Comparison of ENCODE assay signal across 27 cellular contexts in the genomic region with DNA sequence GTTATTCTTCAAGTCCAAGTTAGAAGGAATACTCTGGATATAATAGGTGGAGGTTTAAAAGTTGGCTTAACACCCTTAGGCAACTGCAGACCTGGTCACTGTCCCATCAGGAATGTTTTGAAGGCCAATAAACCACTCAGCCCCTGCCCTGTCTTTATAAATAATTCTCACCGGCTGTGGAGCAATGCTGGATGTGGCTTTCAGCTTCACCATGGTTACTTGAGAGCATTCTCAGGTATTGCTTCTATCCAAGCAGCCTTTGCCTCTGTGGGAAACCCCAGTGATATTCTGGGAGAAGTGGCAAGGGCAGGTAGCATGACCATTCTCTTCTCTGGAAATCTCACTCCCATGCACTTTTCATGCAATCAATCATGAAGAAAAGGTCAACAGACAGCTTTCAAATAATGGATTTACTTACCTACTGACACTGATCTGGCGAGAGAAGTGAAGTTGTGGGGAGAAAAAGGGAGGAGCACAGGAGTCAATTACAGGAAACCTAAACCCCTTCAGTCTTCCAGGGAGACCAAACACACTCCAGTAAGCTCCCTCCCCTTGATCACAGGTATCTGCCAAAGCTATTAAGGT. TPM values are rescaled to one million over a fixed set of nuclear protein-coding genes. Genes with fewer than 3 reads are reported as not detected.
"Had no signal": no experiment of that assay in that cellular context is flagged by ENCODE, and none has a peak within 500 bp of the region (broad histone marks: within the 10 kb centered on the region; RNA-seq: fewer than 3 reads in every experiment).

No MANE protein-coding gene starts in this region.

- H3K36me3 ChIP-seq: esophagus squamous epithelium, heart right ventricle, left lung, ovary, right lobe of liver, stomach, tibial artery had no signal

- H3K27me3 ChIP-seq: esophagus squamous epithelium, heart right ventricle, left lung, ovary, right lobe of liver, stomach, tibial artery had no signal

- ATAC-seq: effector memory CD8-positive, alpha-beta T cell; left lung; mucosa of descending colon; natural killer cell treated with Interleukin-12 subunit alpha and Interleukin-12 subunit beta and Interleukin-15 and Interleukin-18, amount 100 ng/mL, for 72 hours; right lobe of liver had no signal

- H3K9me3 Mint-ChIP-seq: naive B cell had no signal

- H3K4me3 ChIP-seq: esophagus squamous epithelium, heart right ventricle, left lung, mucosa of descending colon, ovary, right lobe of liver, stomach, tibial artery had no signal

- H3K9me3 ChIP-seq: esophagus squamous epithelium, heart right ventricle, left lung, mucosa of descending colon, ovary, right lobe of liver, stomach, tibial artery had no signal

- H3K4me1 ChIP-seq: left lung, right lobe of liver, stomach had no signal

- H3K4me3 Mint-ChIP-seq: effector memory CD8-positive, alpha-beta T cell; mesothelial cell of epicardium; naive B cell; natural killer cell treated with Interleukin-12 subunit alpha and Interleukin-12 subunit beta and Interleukin-15 and Interleukin-18, amount 100 ng/mL, for 72 hours; type B pancreatic cell had no signal

- H3K27ac ChIP-seq: esophagus squamous epithelium, heart right ventricle, left lung, ovary, right lobe of liver, stomach, tibial artery had no signal

- H3K4me1 Mint-ChIP-seq: naive B cell had no signal

- H3K36me3 Mint-ChIP-seq: naive B cell; natural killer cell treated with Interleukin-12 subunit alpha and Interleukin-12 subunit beta and Interleukin-15 and Interleukin-18, amount 100 ng/mL, for 72 hours had no signal

- DNase-seq: cortex of kidney; effector memory CD8-positive, alpha-beta T cell; erythroblast; esophagus squamous epithelium; foreskin melanocyte; glutamatergic neuron; heart right ventricle; kidney; left lung; mesenchymal stem cell; mucosa of descending colon; naive B cell; occipital lobe; ovary; right lobe of liver; small intestine; stimulated activated CD4-positive, alpha-beta T cell treated with anti-CD3 and anti-CD28 coated beads, Interleukin-12 subunit alpha, Interleukin-12 subunit beta, amount 100 ng/mL, for 4 hours; stimulated activated CD4-positive, alpha-beta T cell treated with anti-CD3 and anti-CD28 coated beads, Interleukin-1b, Interleukin-23, amount 100 ng/mL, for 48 hours; stimulated activated CD4-positive, alpha-beta T cell treated with anti-CD3 and anti-CD28 coated beads, Interleukin-4, amount 100 ng/mL, for 1 hour; stimulated activated CD8-positive, alpha-beta memory T cell treated with anti-CD3 and anti-CD28 coated beads, Interleukin-4, amount 100 ng/mL, for 48 hours; stimulated activated naive CD4-positive, alpha-beta T cell; stomach; tibial artery had no signal

- H3K27me3 Mint-ChIP-seq: effector memory CD8-positive, alpha-beta T cell; naive B cell; natural killer cell treated with Interleukin-12 subunit alpha and Interleukin-12 subunit beta and Interleukin-15 and Interleukin-18, amount 100 ng/mL, for 72 hours had no signal

- H3K27ac Mint-ChIP-seq: effector memory CD8-positive, alpha-beta T cell; mesothelial cell of epicardium; natural killer cell treated with Interleukin-12 subunit alpha and Interleukin-12 subunit beta and Interleukin-15 and Interleukin-18, amount 100 ng/mL, for 72 hours; type B pancreatic cell had no signal

RNA-seq across cellular contexts. Expression of gene UNC5C, which starts 49.5 kb away (rescaled TPM):
- total RNA-seq: dermis microvascular lymphatic vessel endothelial cell; natural killer cell treated with Interleukin-12 subunit alpha and Interleukin-12 subunit beta and Interleukin-15 and Interleukin-18, amount 100 ng/mL, for 72 hours had no signal
